10 cellular contexts compared by ENCODE assay signal in the genomic region with DNA sequence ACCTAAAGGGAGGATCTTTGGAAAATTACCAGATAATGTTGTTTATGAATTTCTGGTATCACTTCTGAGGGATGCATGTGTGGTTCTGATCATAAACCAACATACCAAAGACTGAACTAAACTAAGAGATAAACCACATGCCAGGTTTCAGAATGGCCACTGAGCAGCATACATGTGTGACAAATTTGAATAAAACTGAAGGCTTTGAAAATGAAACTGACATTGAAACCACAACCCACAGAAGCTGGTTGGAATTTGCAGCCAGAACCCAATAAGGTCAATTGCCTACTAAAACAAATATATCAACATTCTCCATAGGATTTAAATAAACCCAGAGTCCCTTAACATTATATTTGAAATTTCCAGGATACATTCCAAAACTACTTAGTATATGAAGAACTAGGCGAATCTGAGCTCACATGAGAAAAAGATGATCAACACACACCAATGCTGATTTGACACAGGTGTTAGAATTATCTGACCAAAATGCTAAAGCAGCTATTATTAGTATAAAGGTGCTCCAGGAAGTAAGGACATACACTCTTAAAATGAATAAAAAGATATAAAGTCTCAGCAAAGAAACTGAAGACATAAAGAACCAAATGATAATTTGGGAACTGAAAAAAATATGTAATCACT.
DNase-seq lines count a peak whose midpoint lies in the region; ATAC-seq and TF ChIP-seq lines count a peak whose summit lies in the region.
"Had no signal": no experiment of that assay in that cellular context is flagged by ENCODE, and none has a peak within 500 bp of the region (broad histone marks: within the 10 kb centered on the region; RNA-seq: fewer than 3 reads in every experiment).

No MANE protein-coding gene starts in this region.

- no peaks in the 10 kb centered on the region for H3K36me3 Mint-ChIP-seq in GM23338 (ENCODE audit: low read depth)

- H4K20me1 ChIP-seq in GM23338 (replicated peaks; ENCODE audit: insufficient read depth) = no peaks in the 10 kb centered on the region

- peaks cover 4% of the 10 kb centered on the region; the same call in 1 of the 3 replicates for H3K9me3 Mint-ChIP-seq in GM23338

- no TSS peak for BruUV-seq in A673 (replicated peaks; lab: Mats Ljungman, UMichigan)

- DNase-seq in hepatic stellate cell (ENCODE audit: low spot score) (peak; percentile 3), GM23338 (ENCODE audit: low spot score) (no peak), A673 (ENCODE audit: low spot score) (no peak), NCI-H1436 (lab: John Stamatoyannopoulos, UW) (no peak)
- DNase-seq: cortex of kidney, NCI-H2029 had no signal

- TF ChIP-seq CTCF in GM23338 (conservative IDR thresholded peaks at IDR 0.05; ENCODE audit: low read depth in 2 of 2) (no peak), A673 (conservative IDR thresholded peaks at IDR 0.05; ENCODE audit: low read depth, low read length) (no peak)

- H3K4me3 Mint-ChIP-seq in GM23338 = no peak overlapping the region

- no peaks in the 10 kb centered on the region for H3K9me3 ChIP-seq in A673 (ENCODE audit: low read depth, low read length, poor library complexity, severe bottlenecking)

- H3K27me3 ChIP-seq in GM23338 (ENCODE audit: insufficient read depth) (no peaks in the 10 kb centered on the region), A673 (replicated peaks; ENCODE audit: insufficient read depth, low read depth, low read length, poor library complexity) (no peaks in the 10 kb centered on the region)

- ATAC-seq in GM18520 (IDR thresholded peaks at IDR 0.05; ENCODE audit: unreplicated experiment) (peak; percentile 96), GM21737 (IDR thresholded peaks at IDR 0.05; ENCODE audit: unreplicated experiment) (peak; percentile 82), HG03558 (IDR thresholded peaks at IDR 0.05; ENCODE audit: extremely low read depth, unreplicated experiment) (peak; percentile 99), GM23338 (no peak), SK-N-SH treated with all-trans-retinoic acid at 6 μM for 48 hours (no peak)

- no peaks in the 10 kb centered on the region for H3K9me2 ChIP-seq in GM23338 (ENCODE audit: insufficient read depth)

- H3K4me3 ChIP-seq in GM23338 (no peak overlapping the region), A673 (ENCODE audit: low read depth, low read length, poor library complexity, severe bottlenecking) (no peak overlapping the region)

- H3K79me2 ChIP-seq in GM23338 (replicated peaks; ENCODE audit: insufficient read depth) = no peaks in the 10 kb centered on the region

- no peak overlapping the region for H2AFZ ChIP-seq in GM23338

- no peaks in the 10 kb centered on the region for H3K4me1 Mint-ChIP-seq in GM23338

- H3K36me3 ChIP-seq in GM23338 (ENCODE audit: insufficient read depth) (no peaks in the 10 kb centered on the region), A673 (ENCODE audit: insufficient read depth, low read length, poor library complexity, severe bottlenecking) (no peaks in the 10 kb centered on the region)

- no peaks in the 10 kb centered on the region for H3K27me3 Mint-ChIP-seq in GM23338 (ENCODE audit: insufficient read depth, low read depth, poor library complexity)

- no peak overlapping the region for H3K27ac Mint-ChIP-seq in GM23338

- intact Hi-C loops in A673 (cut with micrococcal nuclease; ENCODE audit: unreplicated experiment) = no loop called here

- H3K4me1 ChIP-seq in GM23338 (ENCODE audit: insufficient read depth) (no peaks in the 10 kb centered on the region), A673 (ENCODE audit: insufficient read depth, low read length, poor library complexity, severe bottlenecking) (no peaks in the 10 kb centered on the region)

- H3K4me2 ChIP-seq in GM23338 = no peak overlapping the region

- POLR2A ChIA-PET in A673 (lab: Charles Lee; ENCODE audit: low non-redundant PET) = no interaction called here

- H3K27ac ChIP-seq in GM23338 (ENCODE audit: low read depth) (no peak overlapping the region), A673 (ENCODE audit: low read depth, low read length, poor library complexity, severe bottlenecking) (no peak overlapping the region)

- no peaks in the 10 kb centered on the region for H3F3A ChIP-seq in GM23338 (replicated peaks; ENCODE audit: low read depth)

- CTCF ChIA-PET in A673 (lab: Charles Lee) = no interaction called here

TF ChIP-seq in GM23338, 12 proteins besides CTCF, POLR2A, EP300 and RAD21 (continues in another document):
- TF ChIP-seq JUNB (IDR thresholded peaks at IDR 0.05; ENCODE audit: unreplicated experiment) (no peak), ZNF331 (CRISPR knock-in tag; IDR thresholded peaks at IDR 0.05; ENCODE audit: low read depth) (no peak), EZH2 (IDR thresholded peaks at IDR 0.05; ENCODE audit: low read depth, unreplicated experiment) (no peak), ZNF114 (CRISPR knock-in tag; IDR thresholded peaks at IDR 0.05) (no peak)
- TF ChIP-seq, protein P1, sequence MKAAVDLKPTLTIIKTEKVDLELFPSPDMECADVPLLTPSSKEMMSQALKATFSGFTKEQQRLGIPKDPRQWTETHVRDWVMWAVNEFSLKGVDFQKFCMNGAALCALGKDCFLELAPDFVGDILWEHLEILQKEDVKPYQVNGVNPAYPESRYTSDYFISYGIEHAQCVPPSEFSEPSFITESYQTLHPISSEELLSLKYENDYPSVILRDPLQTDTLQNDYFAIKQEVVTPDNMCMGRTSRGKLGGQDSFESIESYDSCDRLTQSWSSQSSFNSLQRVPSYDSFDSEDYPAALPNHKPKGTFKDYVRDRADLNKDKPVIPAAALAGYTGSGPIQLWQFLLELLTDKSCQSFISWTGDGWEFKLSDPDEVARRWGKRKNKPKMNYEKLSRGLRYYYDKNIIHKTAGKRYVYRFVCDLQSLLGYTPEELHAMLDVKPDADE (IDR thresholded peaks at IDR 0.05) = no peak
- TF ChIP-seq, protein P2, sequence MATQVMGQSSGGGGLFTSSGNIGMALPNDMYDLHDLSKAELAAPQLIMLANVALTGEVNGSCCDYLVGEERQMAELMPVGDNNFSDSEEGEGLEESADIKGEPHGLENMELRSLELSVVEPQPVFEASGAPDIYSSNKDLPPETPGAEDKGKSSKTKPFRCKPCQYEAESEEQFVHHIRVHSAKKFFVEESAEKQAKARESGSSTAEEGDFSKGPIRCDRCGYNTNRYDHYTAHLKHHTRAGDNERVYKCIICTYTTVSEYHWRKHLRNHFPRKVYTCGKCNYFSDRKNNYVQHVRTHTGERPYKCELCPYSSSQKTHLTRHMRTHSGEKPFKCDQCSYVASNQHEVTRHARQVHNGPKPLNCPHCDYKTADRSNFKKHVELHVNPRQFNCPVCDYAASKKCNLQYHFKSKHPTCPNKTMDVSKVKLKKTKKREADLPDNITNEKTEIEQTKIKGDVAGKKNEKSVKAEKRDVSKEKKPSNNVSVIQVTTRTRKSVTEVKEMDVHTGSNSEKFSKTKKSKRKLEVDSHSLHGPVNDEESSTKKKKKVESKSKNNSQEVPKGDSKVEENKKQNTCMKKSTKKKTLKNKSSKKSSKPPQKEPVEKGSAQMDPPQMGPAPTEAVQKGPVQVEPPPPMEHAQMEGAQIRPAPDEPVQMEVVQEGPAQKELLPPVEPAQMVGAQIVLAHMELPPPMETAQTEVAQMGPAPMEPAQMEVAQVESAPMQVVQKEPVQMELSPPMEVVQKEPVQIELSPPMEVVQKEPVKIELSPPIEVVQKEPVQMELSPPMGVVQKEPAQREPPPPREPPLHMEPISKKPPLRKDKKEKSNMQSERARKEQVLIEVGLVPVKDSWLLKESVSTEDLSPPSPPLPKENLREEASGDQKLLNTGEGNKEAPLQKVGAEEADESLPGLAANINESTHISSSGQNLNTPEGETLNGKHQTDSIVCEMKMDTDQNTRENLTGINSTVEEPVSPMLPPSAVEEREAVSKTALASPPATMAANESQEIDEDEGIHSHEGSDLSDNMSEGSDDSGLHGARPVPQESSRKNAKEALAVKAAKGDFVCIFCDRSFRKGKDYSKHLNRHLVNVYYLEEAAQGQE (IDR thresholded peaks at IDR 0.05; ENCODE audit: unreplicated experiment) = no peak

TF ChIP-seq in SK-N-SH treated with all-trans-retinoic acid at 6 μM for 48 hours, 23 proteins besides CTCF, POLR2A, EP300 and RAD21:
- TF ChIP-seq ARNTL (CRISPR knock-in tag; IDR thresholded peaks at IDR 0.05; ENCODE audit: borderline replicate concordance, low read depth) (no peak), BACH2 (CRISPR knock-in tag; IDR thresholded peaks at IDR 0.05; ENCODE audit: borderline replicate concordance) (no peak), PPARA (CRISPR knock-in tag; IDR thresholded peaks at IDR 0.05; ENCODE audit: borderline replicate concordance) (no peak), ZNF70 (CRISPR knock-in tag; IDR thresholded peaks at IDR 0.05) (no peak), RARB (CRISPR knock-in tag; IDR thresholded peaks at IDR 0.05) (no peak), ZNF565 (CRISPR knock-in tag; conservative IDR thresholded peaks at IDR 0.05; ENCODE audit: low read depth) (no peak), ZFP3 (CRISPR knock-in tag; IDR thresholded peaks at IDR 0.05) (no peak), ZFP30 (CRISPR knock-in tag; IDR thresholded peaks at IDR 0.05) (no peak)
- TF ChIP-seq, protein P3, sequence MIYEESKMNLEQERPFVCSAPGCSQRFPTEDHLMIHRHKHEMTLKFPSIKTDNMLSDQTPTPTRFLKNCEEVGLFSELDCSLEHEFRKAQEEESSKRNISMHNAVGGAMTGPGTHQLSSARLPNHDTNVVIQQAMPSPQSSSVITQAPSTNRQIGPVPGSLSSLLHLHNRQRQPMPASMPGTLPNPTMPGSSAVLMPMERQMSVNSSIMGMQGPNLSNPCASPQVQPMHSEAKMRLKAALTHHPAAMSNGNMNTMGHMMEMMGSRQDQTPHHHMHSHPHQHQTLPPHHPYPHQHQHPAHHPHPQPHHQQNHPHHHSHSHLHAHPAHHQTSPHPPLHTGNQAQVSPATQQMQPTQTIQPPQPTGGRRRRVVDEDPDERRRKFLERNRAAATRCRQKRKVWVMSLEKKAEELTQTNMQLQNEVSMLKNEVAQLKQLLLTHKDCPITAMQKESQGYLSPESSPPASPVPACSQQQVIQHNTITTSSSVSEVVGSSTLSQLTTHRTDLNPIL (CRISPR knock-in tag; IDR thresholded peaks at IDR 0.05; ENCODE audit: low read depth) = no peak
- TF ChIP-seq, protein P4, sequence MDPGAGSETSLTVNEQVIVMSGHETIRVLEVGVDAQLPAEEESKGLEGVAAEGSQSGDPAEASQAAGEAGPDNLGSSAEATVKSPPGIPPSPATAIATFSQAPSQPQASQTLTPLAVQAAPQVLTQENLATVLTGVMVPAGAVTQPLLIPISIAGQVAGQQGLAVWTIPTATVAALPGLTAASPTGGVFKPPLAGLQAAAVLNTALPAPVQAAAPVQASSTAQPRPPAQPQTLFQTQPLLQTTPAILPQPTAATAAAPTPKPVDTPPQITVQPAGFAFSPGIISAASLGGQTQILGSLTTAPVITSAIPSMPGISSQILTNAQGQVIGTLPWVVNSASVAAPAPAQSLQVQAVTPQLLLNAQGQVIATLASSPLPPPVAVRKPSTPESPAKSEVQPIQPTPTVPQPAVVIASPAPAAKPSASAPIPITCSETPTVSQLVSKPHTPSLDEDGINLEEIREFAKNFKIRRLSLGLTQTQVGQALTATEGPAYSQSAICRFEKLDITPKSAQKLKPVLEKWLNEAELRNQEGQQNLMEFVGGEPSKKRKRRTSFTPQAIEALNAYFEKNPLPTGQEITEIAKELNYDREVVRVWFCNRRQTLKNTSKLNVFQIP (CRISPR knock-in tag; IDR thresholded peaks at IDR 0.05; ENCODE audit: borderline replicate concordance, low read depth) = no peak

Comparison
In these comparisons a context has a peak if more than half of its experiments do, and no peak if none do; other contexts are left out.
1. ATAC-seq: peak in GM18520 (single experiment), GM21737 (single experiment) and HG03558 (single experiment); none in GM23338 (single experiment) and SK-N-SH treated with all-trans-retinoic acid at 6 μM for 48 hours (single experiment).